In the genomic region with DNA sequence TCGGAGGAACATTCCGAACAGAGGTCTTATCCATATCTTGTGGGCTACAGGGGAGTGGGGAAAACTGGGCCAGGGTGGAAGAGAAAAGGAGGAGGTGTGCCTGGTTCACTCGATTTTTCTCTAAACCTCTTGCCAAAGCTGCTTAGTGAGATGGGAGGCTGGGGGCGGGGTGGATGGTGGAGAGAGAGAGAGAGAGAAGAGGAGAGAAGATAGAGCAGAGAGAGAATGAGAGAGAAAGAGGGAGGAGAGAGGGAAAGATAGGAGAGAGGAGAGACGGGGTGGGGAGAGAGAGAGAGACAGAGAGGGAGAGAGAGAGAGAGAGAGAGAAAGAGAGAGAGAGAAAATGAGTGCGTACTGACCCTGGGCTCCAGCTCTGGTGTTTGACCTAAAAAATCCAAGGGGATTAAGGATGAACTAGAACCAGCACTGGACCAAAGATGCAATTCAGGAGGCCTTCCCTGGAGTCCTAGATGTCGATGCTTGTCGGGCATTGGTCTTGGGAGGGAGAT, we compare ENCODE assay signal across 19 cellular contexts. TPM values are rescaled to one million over a fixed set of nuclear protein-coding genes. Genes with fewer than 3 reads are reported as not detected.
"Had no signal": no experiment of that assay in that cellular context is flagged by ENCODE, and none has a peak within 500 bp of the region (broad histone marks: within the 10 kb centered on the region; RNA-seq: fewer than 3 reads in every experiment).

No MANE protein-coding gene starts in this region.

- ATAC-seq: activated naive CD8-positive, alpha-beta T cell treated with anti-CD3 and anti-CD28 coated beads, Interleukin-2, amount 50 U/mL, for 24 hours; left lobe of liver had no signal

- DNase-seq: activated CD4-positive, alpha-beta memory T cell treated with anti-CD3 and anti-CD28 coated beads for 36 hours; activated CD8-positive, alpha-beta memory T cell treated with anti-CD3 and anti-CD28 coated beads, Interleukin-2, amount 50 U/mL, for 4 hours; activated naive CD4-positive, alpha-beta T cell; activated naive CD8-positive, alpha-beta T cell treated with anti-CD3 and anti-CD28 coated beads, Interleukin-2, amount 50 U/mL, for 24 hours; central memory CD4-positive, alpha-beta T cell; cortex of kidney; effector memory CD4-positive, alpha-beta T cell; nephron progenitor cell; ovary; retina; small intestine; SW 1271; trophoblast cell had no signal

- H3K27me3 ChIP-seq: ovary had no signal

- H3K27ac ChIP-seq: ovary, SJSA1 had no signal

- H3K9me3 ChIP-seq: SJSA1 had no signal

- H3K4me3 ChIP-seq: ovary, SJSA1 had no signal

- H3K36me3 ChIP-seq: ovary, SJSA1 had no signal

RNA-seq across cellular contexts. Expression of gene NOVA2, which starts 14.1 kb away (rescaled TPM):
- total RNA-seq: activated CD4-positive, alpha-beta memory T cell treated with anti-CD3 and anti-CD28 coated beads for 36 hours; SJSA1 had no signal

RNA-seq across cellular contexts. Expression of gene NANOS2, which starts 45.0 kb away (rescaled TPM):
- total RNA-seq: activated CD4-positive, alpha-beta memory T cell treated with anti-CD3 and anti-CD28 coated beads for 36 hours; glomerular endothelial cell; left lobe of liver; mesenteric fat pad; ovary; SJSA1; subcutaneous adipose tissue had no signal
- polyA plus RNA-seq: esophagus, ovary, small intestine had no signal
